ENCODE assay signal across 1 cellular context in the genomic region with DNA sequence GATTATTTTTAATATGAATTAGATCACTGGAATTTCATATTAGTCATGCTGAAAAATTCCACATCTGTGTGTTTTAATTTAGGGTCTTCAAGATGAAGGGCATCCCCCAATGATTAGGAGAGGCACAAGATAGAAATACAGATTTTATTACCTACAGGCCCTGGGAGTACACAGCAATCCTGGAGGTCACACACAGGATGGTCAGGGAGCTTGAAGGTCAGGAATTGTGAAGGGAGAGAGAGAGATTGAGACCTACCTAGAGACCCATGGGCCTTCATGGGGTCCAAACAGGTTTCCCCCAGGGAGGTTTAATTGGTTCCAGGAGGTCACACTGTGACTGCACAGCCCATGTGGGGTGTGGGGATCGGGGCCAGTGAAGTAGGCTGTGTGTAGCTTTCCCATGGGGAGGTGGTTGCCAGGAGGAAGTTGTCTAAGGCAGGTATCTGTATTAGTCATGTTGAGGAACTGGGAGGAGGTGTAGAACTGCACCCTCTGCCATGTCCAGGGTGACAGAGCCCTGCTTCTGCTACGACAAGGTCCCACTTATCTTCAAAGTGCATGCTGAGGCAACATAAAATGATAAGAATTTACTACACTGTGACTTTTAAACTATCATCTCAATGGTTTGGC.
TF ChIP-seq lines count a peak whose summit lies in the region.

No MANE protein-coding gene starts in this region.

TF ChIP-seq in GM12878, 131 proteins besides CTCF, POLR2A, EP300 and RAD21 (continued from another document and continues in another):
- TF ChIP-seq, protein P1, sequence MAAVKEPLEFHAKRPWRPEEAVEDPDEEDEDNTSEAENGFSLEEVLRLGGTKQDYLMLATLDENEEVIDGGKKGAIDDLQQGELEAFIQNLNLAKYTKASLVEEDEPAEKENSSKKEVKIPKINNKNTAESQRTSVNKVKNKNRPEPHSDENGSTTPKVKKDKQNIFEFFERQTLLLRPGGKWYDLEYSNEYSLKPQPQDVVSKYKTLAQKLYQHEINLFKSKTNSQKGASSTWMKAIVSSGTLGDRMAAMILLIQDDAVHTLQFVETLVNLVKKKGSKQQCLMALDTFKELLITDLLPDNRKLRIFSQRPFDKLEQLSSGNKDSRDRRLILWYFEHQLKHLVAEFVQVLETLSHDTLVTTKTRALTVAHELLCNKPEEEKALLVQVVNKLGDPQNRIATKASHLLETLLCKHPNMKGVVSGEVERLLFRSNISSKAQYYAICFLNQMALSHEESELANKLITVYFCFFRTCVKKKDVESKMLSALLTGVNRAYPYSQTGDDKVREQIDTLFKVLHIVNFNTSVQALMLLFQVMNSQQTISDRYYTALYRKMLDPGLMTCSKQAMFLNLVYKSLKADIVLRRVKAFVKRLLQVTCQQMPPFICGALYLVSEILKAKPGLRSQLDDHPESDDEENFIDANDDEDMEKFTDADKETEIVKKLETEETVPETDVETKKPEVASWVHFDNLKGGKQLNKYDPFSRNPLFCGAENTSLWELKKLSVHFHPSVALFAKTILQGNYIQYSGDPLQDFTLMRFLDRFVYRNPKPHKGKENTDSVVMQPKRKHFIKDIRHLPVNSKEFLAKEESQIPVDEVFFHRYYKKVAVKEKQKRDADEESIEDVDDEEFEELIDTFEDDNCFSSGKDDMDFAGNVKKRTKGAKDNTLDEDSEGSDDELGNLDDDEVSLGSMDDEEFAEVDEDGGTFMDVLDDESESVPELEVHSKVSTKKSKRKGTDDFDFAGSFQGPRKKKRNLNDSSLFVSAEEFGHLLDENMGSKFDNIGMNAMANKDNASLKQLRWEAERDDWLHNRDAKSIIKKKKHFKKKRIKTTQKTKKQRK (IDR thresholded peaks at IDR 0.05; ENCODE audit: low read depth, low read length), result no peak
- TF ChIP-seq WRNIP1 (IDR thresholded peaks at IDR 0.05; ENCODE audit: borderline replicate concordance, low read depth, low read length) (no peak), NRF1 (conservative IDR thresholded peaks at IDR 0.05; ENCODE audit: low read depth, low read length) (no peak), SPI1 (IDR thresholded peaks at IDR 0.05; ENCODE audit: borderline replicate concordance, insufficient read depth, low read depth, low read length) (peak; percentile 88), TARDBP (IDR thresholded peaks at IDR 0.05; ENCODE audit: borderline replicate concordance) (no peak), LARP7 (IDR thresholded peaks at IDR 0.05) (no peak), RUNX3 (IDR thresholded peaks at IDR 0.05; ENCODE audit: low read length) (peak; percentile 29; the same call in 1 of the 2 replicates), NR2C2 (IDR thresholded peaks at IDR 0.05; ENCODE audit: borderline replicate concordance, control insufficient read depth, insufficient read length, low read depth) (no peak), DPF2 (IDR thresholded peaks at IDR 0.05) (peak; percentile 90), SUZ12 (IDR thresholded peaks at IDR 0.05; ENCODE audit: unreplicated experiment) (no peak), MEF2A (IDR thresholded peaks at IDR 0.05; ENCODE audit: insufficient read depth, low read depth, low read length) (no peak), RFX5 (IDR thresholded peaks at IDR 0.05; ENCODE audit: low read depth, low read length) (peak; percentile 63; the same call in 1 of the 2 replicates), RELA (IDR thresholded peaks at IDR 0.05; ENCODE audit: borderline replicate concordance, partially characterized antibody) (no peak), FOXM1 (IDR thresholded peaks at IDR 0.05; ENCODE audit: low read depth, low read length) (no peak), CBX3 (IDR thresholded peaks at IDR 0.05; ENCODE audit: borderline replicate concordance, low read depth) (no peak), JUND (IDR thresholded peaks at IDR 0.05; ENCODE audit: low read depth, low read length) (peak; percentile 59; the same call in 1 of the 2 replicates), RB1 (IDR thresholded peaks at IDR 0.05; ENCODE audit: borderline replicate concordance) (no peak), ZBTB40 (IDR thresholded peaks at IDR 0.05; ENCODE audit: borderline replicate concordance) (no peak), NFXL1 (IDR thresholded peaks at IDR 0.05; ENCODE audit: borderline replicate concordance) (no peak), IKZF2 (IDR thresholded peaks at IDR 0.05) (peak; percentile 85 to 86), SREBF2 (IDR thresholded peaks at IDR 0.05; ENCODE audit: low read length) (no peak), MTA3 (IDR thresholded peaks at IDR 0.05; ENCODE audit: borderline replicate concordance, low read length) (no peak), HCFC1 (IDR thresholded peaks at IDR 0.05; ENCODE audit: low read length) (no peak), POLR2AphosphoS5 (IDR thresholded peaks at IDR 0.05; ENCODE audit: low read length) (0 out of 2 replicates have a peak, but pooled peaks have one; percentile 32), NR2F1 (conservative IDR thresholded peaks at IDR 0.05) (peak; percentile 56; the same call in 1 of the 2 replicates), ZNF207 (IDR thresholded peaks at IDR 0.05; ENCODE audit: borderline replicate concordance) (no peak), ATF2 (IDR thresholded peaks at IDR 0.05; ENCODE audit: low read length) (no peak), CHD2 (IDR thresholded peaks at IDR 0.05; ENCODE audit: borderline replicate concordance, low read depth, low read length) (no peak), YBX1 (IDR thresholded peaks at IDR 0.05) (no peak)
- TF ChIP-seq, protein P2, sequence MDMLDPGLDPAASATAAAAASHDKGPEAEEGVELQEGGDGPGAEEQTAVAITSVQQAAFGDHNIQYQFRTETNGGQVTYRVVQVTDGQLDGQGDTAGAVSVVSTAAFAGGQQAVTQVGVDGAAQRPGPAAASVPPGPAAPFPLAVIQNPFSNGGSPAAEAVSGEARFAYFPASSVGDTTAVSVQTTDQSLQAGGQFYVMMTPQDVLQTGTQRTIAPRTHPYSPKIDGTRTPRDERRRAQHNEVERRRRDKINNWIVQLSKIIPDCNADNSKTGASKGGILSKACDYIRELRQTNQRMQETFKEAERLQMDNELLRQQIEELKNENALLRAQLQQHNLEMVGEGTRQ (IDR thresholded peaks at IDR 0.05; ENCODE audit: borderline replicate concordance, low read depth, low read length), result no peak
- TF ChIP-seq, protein P3, sequence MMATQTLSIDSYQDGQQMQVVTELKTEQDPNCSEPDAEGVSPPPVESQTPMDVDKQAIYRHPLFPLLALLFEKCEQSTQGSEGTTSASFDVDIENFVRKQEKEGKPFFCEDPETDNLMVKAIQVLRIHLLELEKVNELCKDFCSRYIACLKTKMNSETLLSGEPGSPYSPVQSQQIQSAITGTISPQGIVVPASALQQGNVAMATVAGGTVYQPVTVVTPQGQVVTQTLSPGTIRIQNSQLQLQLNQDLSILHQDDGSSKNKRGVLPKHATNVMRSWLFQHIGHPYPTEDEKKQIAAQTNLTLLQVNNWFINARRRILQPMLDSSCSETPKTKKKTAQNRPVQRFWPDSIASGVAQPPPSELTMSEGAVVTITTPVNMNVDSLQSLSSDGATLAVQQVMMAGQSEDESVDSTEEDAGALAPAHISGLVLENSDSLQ (IDR thresholded peaks at IDR 0.05), result no peak
- TF ChIP-seq, protein P4, sequence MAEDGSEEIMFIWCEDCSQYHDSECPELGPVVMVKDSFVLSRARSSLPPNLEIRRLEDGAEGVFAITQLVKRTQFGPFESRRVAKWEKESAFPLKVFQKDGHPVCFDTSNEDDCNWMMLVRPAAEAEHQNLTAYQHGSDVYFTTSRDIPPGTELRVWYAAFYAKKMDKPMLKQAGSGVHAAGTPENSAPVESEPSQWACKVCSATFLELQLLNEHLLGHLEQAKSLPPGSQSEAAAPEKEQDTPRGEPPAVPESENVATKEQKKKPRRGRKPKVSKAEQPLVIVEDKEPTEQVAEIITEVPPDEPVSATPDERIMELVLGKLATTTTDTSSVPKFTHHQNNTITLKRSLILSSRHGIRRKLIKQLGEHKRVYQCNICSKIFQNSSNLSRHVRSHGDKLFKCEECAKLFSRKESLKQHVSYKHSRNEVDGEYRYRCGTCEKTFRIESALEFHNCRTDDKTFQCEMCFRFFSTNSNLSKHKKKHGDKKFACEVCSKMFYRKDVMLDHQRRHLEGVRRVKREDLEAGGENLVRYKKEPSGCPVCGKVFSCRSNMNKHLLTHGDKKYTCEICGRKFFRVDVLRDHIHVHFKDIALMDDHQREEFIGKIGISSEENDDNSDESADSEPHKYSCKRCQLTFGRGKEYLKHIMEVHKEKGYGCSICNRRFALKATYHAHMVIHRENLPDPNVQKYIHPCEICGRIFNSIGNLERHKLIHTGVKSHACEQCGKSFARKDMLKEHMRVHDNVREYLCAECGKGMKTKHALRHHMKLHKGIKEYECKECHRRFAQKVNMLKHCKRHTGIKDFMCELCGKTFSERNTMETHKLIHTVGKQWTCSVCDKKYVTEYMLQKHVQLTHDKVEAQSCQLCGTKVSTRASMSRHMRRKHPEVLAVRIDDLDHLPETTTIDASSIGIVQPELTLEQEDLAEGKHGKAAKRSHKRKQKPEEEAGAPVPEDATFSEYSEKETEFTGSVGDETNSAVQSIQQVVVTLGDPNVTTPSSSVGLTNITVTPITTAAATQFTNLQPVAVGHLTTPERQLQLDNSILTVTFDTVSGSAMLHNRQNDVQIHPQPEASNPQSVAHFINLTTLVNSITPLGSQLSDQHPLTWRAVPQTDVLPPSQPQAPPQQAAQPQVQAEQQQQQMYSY (CRISPR knock-in tag; IDR thresholded peaks at IDR 0.05), result no peak
- TF ChIP-seq, protein P5, sequence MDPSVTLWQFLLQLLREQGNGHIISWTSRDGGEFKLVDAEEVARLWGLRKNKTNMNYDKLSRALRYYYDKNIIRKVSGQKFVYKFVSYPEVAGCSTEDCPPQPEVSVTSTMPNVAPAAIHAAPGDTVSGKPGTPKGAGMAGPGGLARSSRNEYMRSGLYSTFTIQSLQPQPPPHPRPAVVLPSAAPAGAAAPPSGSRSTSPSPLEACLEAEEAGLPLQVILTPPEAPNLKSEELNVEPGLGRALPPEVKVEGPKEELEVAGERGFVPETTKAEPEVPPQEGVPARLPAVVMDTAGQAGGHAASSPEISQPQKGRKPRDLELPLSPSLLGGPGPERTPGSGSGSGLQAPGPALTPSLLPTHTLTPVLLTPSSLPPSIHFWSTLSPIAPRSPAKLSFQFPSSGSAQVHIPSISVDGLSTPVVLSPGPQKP (IDR thresholded peaks at IDR 0.05; ENCODE audit: low read depth, low read length), result no peak
- TF ChIP-seq, protein P6, sequence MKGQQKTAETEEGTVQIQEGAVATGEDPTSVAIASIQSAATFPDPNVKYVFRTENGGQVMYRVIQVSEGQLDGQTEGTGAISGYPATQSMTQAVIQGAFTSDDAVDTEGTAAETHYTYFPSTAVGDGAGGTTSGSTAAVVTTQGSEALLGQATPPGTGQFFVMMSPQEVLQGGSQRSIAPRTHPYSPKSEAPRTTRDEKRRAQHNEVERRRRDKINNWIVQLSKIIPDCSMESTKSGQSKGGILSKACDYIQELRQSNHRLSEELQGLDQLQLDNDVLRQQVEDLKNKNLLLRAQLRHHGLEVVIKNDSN (IDR thresholded peaks at IDR 0.05; ENCODE audit: borderline replicate concordance, extremely low read length, insufficient read depth, low read depth, low read length), result no peak
- TF ChIP-seq, protein P7, sequence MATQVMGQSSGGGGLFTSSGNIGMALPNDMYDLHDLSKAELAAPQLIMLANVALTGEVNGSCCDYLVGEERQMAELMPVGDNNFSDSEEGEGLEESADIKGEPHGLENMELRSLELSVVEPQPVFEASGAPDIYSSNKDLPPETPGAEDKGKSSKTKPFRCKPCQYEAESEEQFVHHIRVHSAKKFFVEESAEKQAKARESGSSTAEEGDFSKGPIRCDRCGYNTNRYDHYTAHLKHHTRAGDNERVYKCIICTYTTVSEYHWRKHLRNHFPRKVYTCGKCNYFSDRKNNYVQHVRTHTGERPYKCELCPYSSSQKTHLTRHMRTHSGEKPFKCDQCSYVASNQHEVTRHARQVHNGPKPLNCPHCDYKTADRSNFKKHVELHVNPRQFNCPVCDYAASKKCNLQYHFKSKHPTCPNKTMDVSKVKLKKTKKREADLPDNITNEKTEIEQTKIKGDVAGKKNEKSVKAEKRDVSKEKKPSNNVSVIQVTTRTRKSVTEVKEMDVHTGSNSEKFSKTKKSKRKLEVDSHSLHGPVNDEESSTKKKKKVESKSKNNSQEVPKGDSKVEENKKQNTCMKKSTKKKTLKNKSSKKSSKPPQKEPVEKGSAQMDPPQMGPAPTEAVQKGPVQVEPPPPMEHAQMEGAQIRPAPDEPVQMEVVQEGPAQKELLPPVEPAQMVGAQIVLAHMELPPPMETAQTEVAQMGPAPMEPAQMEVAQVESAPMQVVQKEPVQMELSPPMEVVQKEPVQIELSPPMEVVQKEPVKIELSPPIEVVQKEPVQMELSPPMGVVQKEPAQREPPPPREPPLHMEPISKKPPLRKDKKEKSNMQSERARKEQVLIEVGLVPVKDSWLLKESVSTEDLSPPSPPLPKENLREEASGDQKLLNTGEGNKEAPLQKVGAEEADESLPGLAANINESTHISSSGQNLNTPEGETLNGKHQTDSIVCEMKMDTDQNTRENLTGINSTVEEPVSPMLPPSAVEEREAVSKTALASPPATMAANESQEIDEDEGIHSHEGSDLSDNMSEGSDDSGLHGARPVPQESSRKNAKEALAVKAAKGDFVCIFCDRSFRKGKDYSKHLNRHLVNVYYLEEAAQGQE (IDR thresholded peaks at IDR 0.05; ENCODE audit: low read depth, low read length), result no peak
